In the genomic region with DNA sequence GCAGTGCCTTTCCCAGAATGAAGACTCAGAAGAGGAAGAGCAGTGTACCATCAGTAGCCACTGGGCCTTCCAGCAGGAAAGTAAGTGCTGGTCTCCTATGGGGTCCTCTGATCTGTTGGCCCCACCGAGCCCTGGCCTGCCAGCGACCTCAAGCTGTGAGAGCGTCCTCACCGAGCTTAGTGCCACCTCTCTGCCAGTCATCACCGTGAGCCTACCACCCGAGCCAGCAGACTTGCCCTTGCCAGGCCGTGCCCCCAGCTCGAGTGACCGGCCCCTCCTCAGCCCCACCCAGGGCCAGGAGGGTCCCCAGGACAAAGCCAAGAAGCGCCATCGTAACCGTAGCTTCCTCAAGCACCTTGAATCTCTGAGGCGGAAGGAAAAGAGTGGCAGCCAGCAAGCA, we compare ENCODE assay signal across 18 cellular contexts.
A peak's percentile ranks its signal among the peaks of the same experiment; 100 is the strongest.
DNase-seq lines count a peak whose midpoint lies in the region; ATAC-seq and TF ChIP-seq lines count a peak whose summit lies in the region.
"Had no signal": no experiment of that assay in that cellular context is flagged by ENCODE, and none has a peak within 500 bp of the region (broad histone marks: within the 10 kb centered on the region; RNA-seq: fewer than 3 reads in every experiment).

No MANE protein-coding gene starts in this region.

- H3K36me3 ChIP-seq in spleen = peaks cover 0 to 95% (median 3%) of the 10 kb centered on the region in 6 donors
- H3K36me3 ChIP-seq: BLaER1 had no signal

- ATAC-seq in HG02798 (IDR thresholded peaks at IDR 0.05; ENCODE audit: poor library complexity, unreplicated experiment) = no peak
- ATAC-seq: GM23338, HCT116 had no signal

- no peak for TF ChIP-seq POLR2A in spleen (IDR thresholded peaks at IDR 0.05)

- no peaks in the 10 kb centered on the region for H3K4me1 ChIP-seq in spleen
- H3K4me1 ChIP-seq: BLaER1 had no signal

- TF ChIP-seq CTCF in spleen (IDR thresholded peaks at IDR 0.05 in 8 of 11, conservative IDR thresholded peaks at IDR 0.05 in 3 of 11) = no peak

- intact Hi-C loops in posterior vena cava (cut with DNase I) (loop anchor here in 1 of 2 donors (10.0 kb wide), 1 partner anchor 522 kb away; no protein-coding TSS in a partner anchor), spleen (cut with DNase I; ENCODE audit: low total_unique reads) (no loop called here)

- 83 to 100% (median 89%) methylated on average over 2 to 13 of the region's 13 CpGs for WGBS in spleen, 5 donors

- no peak overlapping the region for H3K4me3 ChIP-seq in spleen
- H3K4me3 ChIP-seq: BLaER1, GM23338 had no signal

- H3K27me3 ChIP-seq in spleen (replicated peaks in 1 of 7) = no peaks in the 10 kb centered on the region

- H3K27ac ChIP-seq in spleen = no peak overlapping the region
- H3K27ac ChIP-seq: 22Rv1, BLaER1, C4-2B had no signal

- DNase-seq in activated CD4-positive, CD25-positive, alpha-beta regulatory T cell treated with anti-CD3 and anti-CD28 coated beads, Interleukin-2, amount 50 U/mL, for 72 hours = peak; percentile 16
- no peak for DNase-seq in activated CD4-positive, CD25-positive, alpha-beta regulatory T cell (lab: John Stamatoyannopoulos, UW)
- DNase-seq in posterior vena cava (ENCODE audit: low spot score) (peak; percentile 48), spleen (peak; percentile 43), D341Med (ENCODE audit: low spot score) (no peak), retina (no peak)
- DNase-seq: CD4-positive, alpha-beta T cell; CD8-positive, alpha-beta memory T cell; DMS53; DMS79 treated with DMSO at 0.1 percent for 48 hours; GF-D8; H9 had no signal

- no peaks in the 10 kb centered on the region for H3K9me3 ChIP-seq in spleen
- H3K9me3 ChIP-seq: BLaER1 had no signal

Comparison
In these comparisons a context has a peak if more than half of its experiments do, and no peak if none do; other contexts are left out.
1. DNase-seq: peak in activated CD4-positive, CD25-positive, alpha-beta regulatory T cell treated with anti-CD3 and anti-CD28 coated beads, Interleukin-2, amount 50 U/mL, for 72 hours (single experiment), posterior vena cava (single experiment) and spleen (single experiment); none in activated CD4-positive, CD25-positive, alpha-beta regulatory T cell (0 of 4), D341Med (single experiment) and retina (single experiment).